ENCODE assay signal across 16 cellular contexts in the genomic region with DNA sequence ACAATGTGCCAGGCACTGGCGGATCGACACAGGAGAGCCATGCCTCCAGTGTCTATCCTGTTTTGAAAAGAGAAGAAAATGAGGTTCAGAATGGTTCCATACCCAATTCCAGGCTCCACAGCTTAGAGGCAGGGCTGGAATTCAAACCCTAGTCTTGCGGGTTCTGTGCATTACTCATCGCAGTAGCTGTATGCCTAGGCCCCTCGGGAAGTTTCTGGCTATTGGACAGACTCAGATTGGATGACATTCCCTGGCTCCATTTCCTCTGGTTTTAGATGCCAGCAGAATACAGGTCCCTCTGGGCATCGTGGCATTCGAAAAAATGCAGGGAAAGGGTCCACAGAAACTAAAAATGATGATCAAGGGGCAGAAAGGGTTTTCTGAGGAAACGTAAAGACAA.
DNase-seq lines count a peak whose midpoint lies in the region; TF ChIP-seq lines count a peak whose summit lies in the region.
"Had no signal": no experiment of that assay in that cellular context is flagged by ENCODE, and none has a peak within 500 bp of the region (broad histone marks: within the 10 kb centered on the region; RNA-seq: fewer than 3 reads in every experiment).

No MANE protein-coding gene starts in this region.

- BruUV-seq in mammary epithelial cell (replicated peaks; lab: Mats Ljungman, UMichigan), result no TSS peak

- H3K4me2 ChIP-seq in mammary epithelial cell (ENCODE audit: insufficient read depth, low read depth, low read length), result peak overlapping the region; percentile 21

- 2% methylated on average over 5 of the region's 8 CpGs for WGBS in mammary epithelial cell (ENCODE audit: low coverage, missing lambda C conversion rate)

- no peak for TF ChIP-seq CTCF in mammary epithelial cell (conservative IDR thresholded peaks at IDR 0.05 in 1 of 2, IDR thresholded peaks at IDR 0.05 in 1 of 2; ENCODE audit: extremely low read depth in 1 of 2, insufficient read depth in 1 of 2, low read depth in 1 of 2, low read length in 2 of 2)
- no peak for TF ChIP-seq CTCF in progenitor cell of endocrine pancreas (IDR thresholded peaks at IDR 0.05; ENCODE audit: unreplicated experiment)

- H4K20me1 ChIP-seq in mammary epithelial cell (ENCODE audit: insufficient read depth, low read length), result no peaks in the 10 kb centered on the region

- in situ Hi-C loops in mammary epithelial cell (cut with MboI; ENCODE audit: low sequenced_read_pairs in 2 of 2), result no loop called here

- H3K9ac ChIP-seq in mammary epithelial cell (ENCODE audit: insufficient read depth, low read length), result no peak overlapping the region
- H3K9ac ChIP-seq: parathyroid adenoma had no signal

- H3K36me3 Mint-ChIP-seq in progenitor cell of endocrine pancreas (ENCODE audit: insufficient read depth), result no peaks in the 10 kb centered on the region
- H3K36me3 Mint-ChIP-seq: activated CD4-positive, alpha-beta memory T cell treated with anti-CD3 and anti-CD28 coated beads for 36 hours had no signal

- H3K36me3 ChIP-seq in mammary epithelial cell (ENCODE audit: insufficient read depth, low read length), result no peaks in the 10 kb centered on the region
- H3K36me3 ChIP-seq: uterus had no signal

- H3K9me3 Mint-ChIP-seq in progenitor cell of endocrine pancreas (ENCODE audit: low read depth), result peaks cover 4% of the 10 kb centered on the region
- H3K9me3 Mint-ChIP-seq: activated CD4-positive, alpha-beta memory T cell treated with anti-CD3 and anti-CD28 coated beads for 36 hours had no signal

- dilution Hi-C loops in mammary epithelial cell (cut with HindIII; ENCODE audit: low sequenced_read_pairs), result no loop called here

- H3K4me1 ChIP-seq in mammary epithelial cell (ENCODE audit: insufficient read depth, low read length), result peaks cover 29% of the 10 kb centered on the region
- H3K4me1 ChIP-seq: parathyroid adenoma, uterus had no signal

- no peaks in the 10 kb centered on the region for H3K79me2 ChIP-seq in mammary epithelial cell (ENCODE audit: insufficient read depth, low read length)
- H3K79me2 ChIP-seq: parathyroid adenoma had no signal

- no peaks in the 10 kb centered on the region for H3K9me3 ChIP-seq in mammary epithelial cell (replicated peaks; ENCODE audit: insufficient read depth, low read length)
- H3K9me3 ChIP-seq: uterus had no signal

- CTCF ChIA-PET in mammary epithelial cell (lab: Charles Lee; ENCODE audit: low non-redundant PET), result no interaction called here

- H3K4me1 Mint-ChIP-seq in progenitor cell of endocrine pancreas (ENCODE audit: low read depth), result no peaks in the 10 kb centered on the region

- peak; percentile 30 for DNase-seq in AG08396 (ENCODE audit: low spot score)
- peak; percentile 92 for DNase-seq in M059J (ENCODE audit: low read depth)
- DNase-seq in mammary epithelial cell, result peak; percentile 54
- peak; percentile 72 for DNase-seq in islet precursor cell
- DNase-seq in progenitor cell of endocrine pancreas (ENCODE audit: low spot score, unreplicated experiment), result no peak
- no peak for DNase-seq in SW480 (ENCODE audit: low spot score)
- no peak for DNase-seq in HT-29 (ENCODE audit: low spot score)
- DNase-seq in NCI-H2171 treated with DMSO at 0.1 percent for 48 hours (lab: John Stamatoyannopoulos, UW), result no peak
- DNase-seq: activated CD4-positive, alpha-beta memory T cell treated with anti-CD3 and anti-CD28 coated beads for 36 hours; activated naive CD4-positive, alpha-beta T cell treated with anti-CD3 and anti-CD28 coated beads, Interleukin-2, amount 50 U/mL, for 16 hours; dermis blood vessel endothelial cell; NCI-H1105; NCI-H510A; RPMI8226; uterus had no signal

- H3K27me3 ChIP-seq in mammary epithelial cell (ENCODE audit: insufficient read depth, low read length), result no peaks in the 10 kb centered on the region
- H3K27me3 ChIP-seq: uterus had no signal

- H3K4me3 ChIP-seq in mammary epithelial cell (replicated peaks in 1 of 3; ENCODE audit: insufficient read depth in 1 of 3, low read depth in 2 of 3, low read length in 3 of 3), result no peak overlapping the region
- H3K4me3 ChIP-seq: uterus had no signal

- peak overlapping the region; percentile 40 for H3K27ac ChIP-seq in mammary epithelial cell (ENCODE audit: insufficient read depth, low read depth, low read length)
- H3K27ac ChIP-seq: parathyroid adenoma, uterus had no signal

- peak overlapping the region; percentile 48 for H2AFZ ChIP-seq in mammary epithelial cell (ENCODE audit: low read depth, low read length)
- H2AFZ ChIP-seq: parathyroid adenoma had no signal

- intact Hi-C loops in mammary epithelial cell (cut with micrococcal nuclease), result loop anchor here (10.0 kb wide), 1 partner anchor 110 kb away; no protein-coding TSS in a partner anchor

- H3K4me3 Mint-ChIP-seq in progenitor cell of endocrine pancreas (ENCODE audit: low read depth), result no peak overlapping the region
- H3K4me3 Mint-ChIP-seq: activated CD4-positive, alpha-beta memory T cell treated with anti-CD3 and anti-CD28 coated beads for 36 hours had no signal

- H3K27ac Mint-ChIP-seq in progenitor cell of endocrine pancreas, result no peak overlapping the region
- H3K27ac Mint-ChIP-seq: activated CD4-positive, alpha-beta memory T cell treated with anti-CD3 and anti-CD28 coated beads for 36 hours had no signal

- peaks cover 28% of the 10 kb centered on the region for H3K27me3 Mint-ChIP-seq in progenitor cell of endocrine pancreas

Comparison
In these comparisons a context has a peak if more than half of its experiments do, and no peak if none do; other contexts are left out.
1. DNase-seq: peak in AG08396 (single experiment), M059J (single experiment), mammary epithelial cell (single experiment) and islet precursor cell (single experiment); none in progenitor cell of endocrine pancreas (single experiment), SW480 (single experiment), HT-29 (single experiment) and NCI-H2171 treated with DMSO at 0.1 percent for 48 hours (single experiment).